ENCODE assay signal across 8 cellular contexts in genomic region chr1:116504308-116505156, GRCh38.
DNase-seq lines count a peak whose midpoint lies in the region; ATAC-seq and FAIRE-seq lines count a peak whose summit lies in the region.

No MANE protein-coding gene starts in this region.

- ATAC-seq in GM18858 (IDR thresholded peaks at IDR 0.05; ENCODE audit: unreplicated experiment) (peak; percentile 80), HG02981 (IDR thresholded peaks at IDR 0.05; ENCODE audit: unreplicated experiment) (peak; percentile 91), left cardiac atrium (peak; percentile 77 to 82)

- peak; percentile 54 for FAIRE-seq in RCC 7860 (lab: Jason Lieb, UNC)

- peak; percentile 85 for DNase-seq in RCC 7860 (ENCODE audit: low spot score)
- DNase-seq in activated T-helper 9 cell treated with anti-CD3 and anti-CD28 coated beads, Interleukin-2, amount 50 U/mL, for 16 hours (ENCODE audit: low read depth), result peak; percentile 73
- DNase-seq in left cardiac atrium, result peak; percentile 75
- DNase-seq in stimulated activated CD4-positive, alpha-beta T cell treated with anti-CD3 and anti-CD28 coated beads, Interleukin-2, amount 100 ng/mL, for 48 hours, result peak; percentile 57 to 60
- DNase-seq in NCI-H146 (lab: John Stamatoyannopoulos, UW), result no peak
- DNase-seq in DMS79 (lab: John Stamatoyannopoulos, UW), result no peak

- intact Hi-C loops in left cardiac atrium (cut with DNase I), result no loop called here

Comparison
In these comparisons a context has a peak if more than half of its experiments do, and no peak if none do; other contexts are left out.
1. DNase-seq: peak in RCC 7860 (single experiment), activated T-helper 9 cell treated with anti-CD3 and anti-CD28 coated beads, Interleukin-2, amount 50 U/mL, for 16 hours (single experiment), left cardiac atrium (single experiment) and stimulated activated CD4-positive, alpha-beta T cell treated with anti-CD3 and anti-CD28 coated beads, Interleukin-2, amount 100 ng/mL, for 48 hours (2 of 2); none in NCI-H146 (single experiment) and DMS79 (single experiment).
2. Peak in every context shown above with its lines, with median percentiles within 50 percentile points of each other: ATAC-seq.